In the genomic region with DNA sequence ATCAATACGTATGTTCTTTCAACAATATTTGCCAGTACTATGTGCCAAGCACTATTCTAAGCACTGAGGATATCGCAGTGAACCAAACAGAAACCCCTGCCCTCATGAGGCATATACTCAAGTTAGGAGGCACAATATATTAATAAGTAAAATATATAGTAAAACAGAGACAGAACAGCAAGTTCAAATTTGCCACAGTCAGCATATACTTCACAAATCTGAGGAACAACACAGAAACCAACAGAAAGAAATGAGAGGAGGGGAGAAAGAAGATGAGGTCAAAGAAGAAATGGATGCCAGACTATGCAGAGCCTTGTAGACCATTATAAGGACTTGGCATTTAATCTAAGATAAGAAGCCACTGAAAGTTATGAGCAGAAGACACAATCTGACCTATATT, we compare ENCODE assay signal across 26 cellular contexts.
"Had no signal": no experiment of that assay in that cellular context is flagged by ENCODE, and none has a peak within 500 bp of the region (broad histone marks: within the 10 kb centered on the region; RNA-seq: fewer than 3 reads in every experiment).

No MANE protein-coding gene starts in this region.

- H3K9me3 ChIP-seq: gastrocnemius medialis had no signal

- H3K27me3 ChIP-seq: esophagus squamous epithelium, gastrocnemius medialis, heart right ventricle, left lung had no signal

- H3K27ac ChIP-seq: epithelial cell of prostate, esophagus squamous epithelium, gastrocnemius medialis, heart right ventricle, left lung, lower lobe of right lung had no signal

- H3K4me1 ChIP-seq: esophagus squamous epithelium, gastrocnemius medialis, left lung, lower lobe of right lung had no signal

- ATAC-seq: effector memory CD8-positive, alpha-beta T cell; esophagus mucosa; gastrocnemius medialis; heart right ventricle; left cardiac atrium; left lung; lower lobe of right lung; mucosa of descending colon; naive thymus-derived CD8-positive, alpha-beta T cell had no signal

- FAIRE-seq: endometrium, islet of Langerhans, keratinocyte had no signal

- DNase-seq: cortex of kidney; effector CD8-positive, alpha-beta T cell; effector memory CD8-positive, alpha-beta T cell; endodermal cell; erythroblast; esophagus squamous epithelium; foreskin fibroblast; foreskin melanocyte; gastrocnemius medialis; glutamatergic neuron; head of caudate nucleus; heart right ventricle; hippocampal formation; left cardiac atrium; left lung; left ventricle myocardium superior; lower lobe of right lung; mesenchymal stem cell; mucosa of descending colon; naive B cell; naive thymus-derived CD8-positive, alpha-beta T cell had no signal

- H3K4me3 ChIP-seq: esophagus squamous epithelium, gastrocnemius medialis, heart right ventricle, left lung, lower lobe of right lung, mucosa of descending colon had no signal

- H3K36me3 ChIP-seq: gastrocnemius medialis, lower lobe of right lung had no signal
